In the genomic region with DNA sequence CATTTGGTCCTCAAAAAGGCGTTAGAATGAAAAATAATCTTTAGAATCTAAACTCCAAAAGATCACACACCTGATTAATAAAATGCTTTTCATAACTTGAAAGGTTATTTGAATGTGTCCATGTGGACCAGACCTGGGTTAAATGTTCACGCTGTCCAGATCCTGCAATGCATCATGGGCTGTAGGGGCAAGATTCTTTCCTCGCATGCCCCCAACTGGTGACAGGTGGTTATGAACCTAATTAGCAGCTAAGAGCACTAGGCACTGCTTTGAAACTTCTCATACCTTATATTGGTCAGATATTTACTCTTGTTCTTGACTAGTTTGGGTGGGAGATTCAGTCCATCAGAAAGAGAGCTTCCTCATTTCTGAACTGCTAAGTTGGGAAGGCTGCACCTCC, we compare ENCODE assay signal across 7 cellular contexts. TPM values are rescaled to one million over a fixed set of nuclear protein-coding genes. Genes with fewer than 3 reads are reported as not detected.
DNase-seq lines count a peak whose midpoint lies in the region; ATAC-seq and TF ChIP-seq lines count a peak whose summit lies in the region.

No MANE protein-coding gene starts in this region.

- no peak overlapping the region for H3K4me3 ChIP-seq in GM12864 (ENCODE audit: low read depth, low read length)
- H3K4me3 ChIP-seq in mucosa of descending colon: no peak overlapping the region

- ATAC-seq in GM19438 (IDR thresholded peaks at IDR 0.05; ENCODE audit: low read depth, unreplicated experiment): peak; percentile 95
- ATAC-seq in HG03460 (IDR thresholded peaks at IDR 0.05; ENCODE audit: unreplicated experiment): peak; percentile 91
- ATAC-seq in mucosa of descending colon: peak; percentile 92

- H3K4me1 ChIP-seq in mucosa of descending colon (ENCODE audit: low read depth): no peaks in the 10 kb centered on the region

- intact Hi-C loops in mucosa of descending colon (cut with DNase I, micrococcal nuclease): loop anchor here in 1 of 2 donors (2.0 kb wide), 1 partner anchor 101 kb away; no protein-coding TSS in a partner anchor

- TF ChIP-seq CTCF in GM12864 (IDR thresholded peaks at IDR 0.05; ENCODE audit: low read depth, low read length, missing control alignments) (peak; percentile 75), mucosa of descending colon (IDR thresholded peaks at IDR 0.05) (peak; percentile 31)

- H3K36me3 ChIP-seq in mucosa of descending colon (ENCODE audit: low read depth): no peaks in the 10 kb centered on the region

- no peaks in the 10 kb centered on the region for H3K9me3 ChIP-seq in mucosa of descending colon

- DNase-seq in GM12864 (ENCODE audit: low read depth): peak; percentile 41
- DNase-seq in UCSD-AML1 (lab: John Stamatoyannopoulos, UW; ENCODE audit: unreplicated experiment): peak; percentile 14
- DNase-seq in mucosa of descending colon: peak in 2 of 3 donors; percentile 51 to 84
- no peak for DNase-seq in hepatic stellate cell (ENCODE audit: low spot score)
- DNase-seq in NCI-H526 treated with DMSO at 0.1 percent for 48 hours (lab: John Stamatoyannopoulos, UW): no peak

RNA-seq across cellular contexts. Expression of a gene that starts 19.3 kb away (rescaled TPM):
- 100 to 1,000 TPM in 1 of 3 donors, 10 to 100 TPM in 2; 60.0 to 122 (median 73.3) TPM for total RNA-seq in mucosa of descending colon

Comparison
In these comparisons a context has a peak if more than half of its experiments do, and no peak if none do; other contexts are left out.
1. DNase-seq: peak in GM12864 (single experiment), UCSD-AML1 (single experiment) and mucosa of descending colon (2 of 3); none in hepatic stellate cell (single experiment) and NCI-H526 treated with DMSO at 0.1 percent for 48 hours (single experiment).
2. Peak in every context shown above with its lines, with median percentiles within 50 percentile points of each other: ATAC-seq.